Comparison of ENCODE assay signal across 1 cellular context in the genomic region with DNA sequence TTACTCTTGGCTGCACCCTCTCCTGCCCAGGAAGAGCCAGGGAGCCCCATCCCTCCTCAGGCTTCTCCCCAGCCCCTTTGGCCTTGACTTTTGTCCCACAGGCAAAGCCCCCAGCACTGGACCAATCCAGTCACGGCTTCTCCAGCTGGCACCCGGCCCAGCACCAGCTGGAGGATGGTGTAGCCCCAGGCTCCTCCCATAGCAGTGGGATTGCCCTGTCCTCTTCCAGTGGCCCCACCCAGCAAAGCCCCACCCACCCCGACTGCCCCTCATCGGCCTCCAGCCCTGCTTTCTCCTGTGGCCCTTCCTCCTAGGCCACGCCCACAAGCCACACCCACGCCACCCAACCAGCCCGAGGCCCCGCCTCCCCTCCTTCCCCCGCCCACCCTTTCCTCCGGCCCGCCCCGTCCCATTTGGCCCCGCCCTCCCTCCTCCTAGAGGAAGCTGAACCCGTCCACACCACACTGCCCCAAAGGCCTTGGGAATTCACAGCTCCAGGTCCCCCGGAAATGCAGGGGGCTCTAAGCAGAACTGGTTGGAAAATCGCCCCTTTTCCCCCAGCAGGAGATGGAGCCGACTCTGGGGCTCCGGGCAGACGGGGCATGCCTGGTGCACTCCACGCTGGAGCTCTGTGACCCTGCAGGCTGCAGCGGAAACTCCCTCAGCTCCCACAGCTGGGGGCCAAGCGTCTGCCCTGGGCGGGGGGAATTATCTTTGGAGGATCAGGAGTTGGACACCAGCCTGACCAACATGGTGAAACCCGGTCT.
TF ChIP-seq lines count a peak whose summit lies in the region.

No MANE protein-coding gene starts in this region.

TF ChIP-seq in endothelial cell of umbilical vein, 7 proteins besides CTCF, POLR2A, EP300 and RAD21:
- TF ChIP-seq, protein P1, sequence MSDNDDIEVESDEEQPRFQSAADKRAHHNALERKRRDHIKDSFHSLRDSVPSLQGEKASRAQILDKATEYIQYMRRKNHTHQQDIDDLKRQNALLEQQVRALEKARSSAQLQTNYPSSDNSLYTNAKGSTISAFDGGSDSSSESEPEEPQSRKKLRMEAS (IDR thresholded peaks at IDR 0.05; ENCODE audit: insufficient read depth, insufficient read length), result no peak
- TF ChIP-seq FOS (IDR thresholded peaks at IDR 0.05; ENCODE audit: borderline replicate concordance, insufficient read depth, low read length), result no peak
- no peak for TF ChIP-seq GATA2 (IDR thresholded peaks at IDR 0.05; ENCODE audit: insufficient read depth, insufficient read length, low read depth, low read length)
- TF ChIP-seq EZH2 (IDR thresholded peaks at IDR 0.05; ENCODE audit: borderline replicate concordance, low read depth, low read length, severe bottlenecking), result no peak
- TF ChIP-seq MYC (IDR thresholded peaks at IDR 0.05; ENCODE audit: low read depth, low read length), result no peak
- no peak for TF ChIP-seq POLR2AphosphoS5 (IDR thresholded peaks at IDR 0.05; ENCODE audit: insufficient read depth, low read depth, low read length)
- no peak for TF ChIP-seq JUN (IDR thresholded peaks at IDR 0.05; ENCODE audit: borderline replicate concordance, insufficient read depth, insufficient read length, low read depth)
